Comparison of ENCODE assay signal across 9 cellular contexts in genomic region chr12:113097716-113098427, GRCh38. TPM values are rescaled to one million over a fixed set of nuclear protein-coding genes. Genes with fewer than 3 reads are reported as not detected.
DNase-seq lines count a peak whose midpoint lies in the region; ATAC-seq and TF ChIP-seq lines count a peak whose summit lies in the region.
"Had no signal": no experiment of that assay in that cellular context is flagged by ENCODE, and none has a peak within 500 bp of the region (broad histone marks: within the 10 kb centered on the region; RNA-seq: fewer than 3 reads in every experiment).

No MANE protein-coding gene starts in this region.

- no peak for TF ChIP-seq POLR2A in adrenal gland (IDR thresholded peaks at IDR 0.05)
- no peak for TF ChIP-seq POLR2A in tibial nerve (IDR thresholded peaks at IDR 0.05)
- no peak for TF ChIP-seq POLR2A in suprapubic skin (IDR thresholded peaks at IDR 0.05)

- H3K27me3 ChIP-seq in adrenal gland (no peaks in the 10 kb centered on the region), tibial nerve (peaks cover 0 to 20% of the 10 kb centered on the region in 2 donors), suprapubic skin (peaks cover 11% of the 10 kb centered on the region)

- H3K4me1 ChIP-seq in adrenal gland (replicated peaks in 1 of 2) (peaks cover 0 to 3% of the 10 kb centered on the region in 2 donors), tibial nerve (peaks cover 0 to 23% (median 5%) of the 10 kb centered on the region in 4 donors), suprapubic skin (peaks cover 22% of the 10 kb centered on the region)

- H3K4me3 ChIP-seq in adrenal gland (no peak overlapping the region), tibial nerve (no peak overlapping the region), suprapubic skin (no peak overlapping the region)

- no peak overlapping the region for H3K27ac ChIP-seq in adrenal gland
- peak overlapping the region in 2 of 4 donors; percentile 16 to 46 for H3K27ac ChIP-seq in tibial nerve
- H3K27ac ChIP-seq in suprapubic skin: no peak overlapping the region

- H3K9me3 ChIP-seq in adrenal gland (replicated peaks in 1 of 3): no peaks in the 10 kb centered on the region
- no peaks in the 10 kb centered on the region for H3K9me3 ChIP-seq in tibial nerve
- H3K9me3 ChIP-seq in suprapubic skin: no peaks in the 10 kb centered on the region
- H3K9me3 ChIP-seq: Caco-2 had no signal

- POLR2A ChIA-PET in activated CD8-positive, alpha-beta T cell treated with anti-CD3 and anti-CD28 coated beads for 36 hours (lab: Charles Lee): interaction anchor here (1.8 to 2.1 kb wide), 2 partner anchors 8 to 49 kb away, joined by 7 read pairs; no protein-coding TSS in a partner anchor
- POLR2A ChIA-PET in activated CD8-positive, alpha-beta T cell treated with anti-CD3 and anti-CD28 coated beads, Interleukin-2, amount 10 ng/mL, durations not matched to agents 7 days and 5 days (lab: Charles Lee): no interaction called here

- H3K4me1 Mint-ChIP-seq in activated CD8-positive, alpha-beta T cell treated with anti-CD3 and anti-CD28 coated beads for 36 hours (ENCODE audit: low read depth): peaks cover 13% of the 10 kb centered on the region
- H3K4me1 Mint-ChIP-seq in activated CD8-positive, alpha-beta T cell treated with anti-CD3 and anti-CD28 coated beads, Interleukin-2, amount 10 ng/mL, durations not matched to agents 7 days and 5 days (ENCODE audit: low read depth): peaks cover 7% of the 10 kb centered on the region

- CTCF ChIA-PET in activated CD8-positive, alpha-beta T cell treated with anti-CD3 and anti-CD28 coated beads for 36 hours (lab: Charles Lee): interaction anchor here (0.7 to 5.5 kb wide), 29 partner anchors 8 to 331 kb away, joined by 3 to 91 read pairs (median 4); partner anchors contain the start of genes CFAP73, DTX1 and RASAL1
- CTCF ChIA-PET in activated CD8-positive, alpha-beta T cell treated with anti-CD3 and anti-CD28 coated beads, Interleukin-2, amount 10 ng/mL, durations not matched to agents 7 days and 5 days (lab: Charles Lee): interaction anchor here (0.6 to 6.2 kb wide), 18 partner anchors 9 to 197 kb away, joined by 3 to 53 read pairs (median 6); partner anchors contain the start of genes DTX1 and RASAL1

- DNase-seq in activated CD8-positive, alpha-beta T cell treated with anti-CD3 and anti-CD28 coated beads for 36 hours: no peak
- DNase-seq in activated CD8-positive, alpha-beta T cell treated with anti-CD3 and anti-CD28 coated beads, Interleukin-2, amount 10 ng/mL, durations not matched to agents 7 days and 5 days: no peak
- DNase-seq in adrenal gland (peak in 6 of 7 donors; percentile 38 to 77 (median 50)), iPS-NIHi11 (ENCODE audit: low spot score) (peak; percentile 90), tibial nerve (ENCODE audit: low spot score in 2 of 2) (peak; percentile 37 to 44), suprapubic skin (ENCODE audit: low spot score in 2 of 2) (no peak)
- no peak for DNase-seq in stimulated activated naive CD4-positive, alpha-beta T cell treated with Interleukin-2 at 50 U/mL for 16 hours (lab: John Stamatoyannopoulos, UW)

- intact Hi-C loops in activated CD8-positive, alpha-beta T cell treated with anti-CD3 and anti-CD28 coated beads for 36 hours (cut with micrococcal nuclease): loop anchor here (2.0 kb wide), 1 partner anchor 49 kb away; no protein-coding TSS in a partner anchor
- intact Hi-C loops in adrenal gland (cut with DNase I): loop anchor here in 1 of 2 donors (5.0 kb wide), 1 partner anchor 51 kb away; no protein-coding TSS in a partner anchor

- peak; percentile 12 for ATAC-seq in activated CD8-positive, alpha-beta T cell treated with anti-CD3 and anti-CD28 coated beads for 36 hours
- no peak for ATAC-seq in activated CD8-positive, alpha-beta T cell treated with anti-CD3 and anti-CD28 coated beads, Interleukin-2, amount 10 ng/mL, durations not matched to agents 7 days and 5 days
- ATAC-seq in HG03521 (IDR thresholded peaks at IDR 0.05; ENCODE audit: unreplicated experiment): no peak

- TF ChIP-seq CTCF in activated CD8-positive, alpha-beta T cell treated with anti-CD3 and anti-CD28 coated beads for 36 hours (IDR thresholded peaks at IDR 0.05): no peak
- TF ChIP-seq CTCF in adrenal gland (IDR thresholded peaks at IDR 0.05) (no peak), tibial nerve (IDR thresholded peaks at IDR 0.05) (no peak), suprapubic skin (IDR thresholded peaks at IDR 0.05) (no peak)

- TF ChIP-seq EP300 in tibial nerve (IDR thresholded peaks at IDR 0.05) (no peak), suprapubic skin (IDR thresholded peaks at IDR 0.05) (no peak)

- WGBS in adrenal gland, 4 donors: 43 to 51% (median 47%) methylated on average over 14 of the region's 14 CpGs
- 29 to 33% methylated on average over 13 to 14 of the region's 14 CpGs for WGBS in tibial nerve, 2 donors
- 33% methylated on average over 13 of the region's 14 CpGs for WGBS in suprapubic skin

- no peaks in the 10 kb centered on the region for H3K9me3 Mint-ChIP-seq in activated CD8-positive, alpha-beta T cell treated with anti-CD3 and anti-CD28 coated beads for 36 hours
- H3K9me3 Mint-ChIP-seq in activated CD8-positive, alpha-beta T cell treated with anti-CD3 and anti-CD28 coated beads, Interleukin-2, amount 10 ng/mL, durations not matched to agents 7 days and 5 days (ENCODE audit: insufficient read depth): no peaks in the 10 kb centered on the region

- H3K27me3 Mint-ChIP-seq in activated CD8-positive, alpha-beta T cell treated with anti-CD3 and anti-CD28 coated beads for 36 hours: no peaks in the 10 kb centered on the region
- H3K27me3 Mint-ChIP-seq in activated CD8-positive, alpha-beta T cell treated with anti-CD3 and anti-CD28 coated beads, Interleukin-2, amount 10 ng/mL, durations not matched to agents 7 days and 5 days (ENCODE audit: low read depth): peaks cover 4% of the 10 kb centered on the region

- H3K27ac Mint-ChIP-seq in activated CD8-positive, alpha-beta T cell treated with anti-CD3 and anti-CD28 coated beads for 36 hours: no peak overlapping the region
- no peak overlapping the region for H3K27ac Mint-ChIP-seq in activated CD8-positive, alpha-beta T cell treated with anti-CD3 and anti-CD28 coated beads, Interleukin-2, amount 10 ng/mL, durations not matched to agents 7 days and 5 days

- no peaks in the 10 kb centered on the region for H3K36me3 ChIP-seq in adrenal gland (replicated peaks in 1 of 2)
- no peaks in the 10 kb centered on the region for H3K36me3 ChIP-seq in tibial nerve
- no peaks in the 10 kb centered on the region for H3K36me3 ChIP-seq in suprapubic skin

- H3K36me3 Mint-ChIP-seq in activated CD8-positive, alpha-beta T cell treated with anti-CD3 and anti-CD28 coated beads for 36 hours (ENCODE audit: low read depth): no peaks in the 10 kb centered on the region
- H3K36me3 Mint-ChIP-seq in activated CD8-positive, alpha-beta T cell treated with anti-CD3 and anti-CD28 coated beads, Interleukin-2, amount 10 ng/mL, durations not matched to agents 7 days and 5 days (ENCODE audit: low read depth): no peaks in the 10 kb centered on the region

- no peak overlapping the region for H3K4me3 Mint-ChIP-seq in activated CD8-positive, alpha-beta T cell treated with anti-CD3 and anti-CD28 coated beads for 36 hours
- no peak overlapping the region for H3K4me3 Mint-ChIP-seq in activated CD8-positive, alpha-beta T cell treated with anti-CD3 and anti-CD28 coated beads, Interleukin-2, amount 10 ng/mL, durations not matched to agents 7 days and 5 days

RNA-seq across cellular contexts. Expression of gene RASAL1, which starts 37.7 kb away (rescaled TPM):
- total RNA-seq in activated CD8-positive, alpha-beta T cell treated with anti-CD3 and anti-CD28 coated beads for 36 hours: 10 to 100 TPM in 1 of 2 experiments, 1 to 10 TPM in 1; 9.8 to 12.4 TPM
- under 1 TPM; 0.26 to 0.47 TPM for total RNA-seq in activated CD8-positive, alpha-beta T cell treated with anti-CD3 and anti-CD28 coated beads, Interleukin-2, amount 10 ng/mL, durations not matched to agents 7 days and 5 days
- total RNA-seq in adrenal gland (10 to 100 TPM; 22.6 to 90.4 (median 43.3) TPM), tibial nerve (1 to 10 TPM in 3 of 4 donors, under 1 TPM in 1; 0.87 to 5.2 (median 3.3) TPM), suprapubic skin (10 to 100 TPM; 19.8 to 39.0 (median 32.5) TPM)
- 10 to 100 TPM; 38.9 to 54.2 (median 40.7) TPM for polyA plus RNA-seq in adrenal gland
- total RNA-seq: Caco-2 had no signal

RNA-seq across cellular contexts. Expression of gene DTX1, which starts 41.3 kb away (rescaled TPM):
- total RNA-seq in activated CD8-positive, alpha-beta T cell treated with anti-CD3 and anti-CD28 coated beads for 36 hours: 1 to 10 TPM; 2.9 to 3.4 TPM
- not detected for total RNA-seq in activated CD8-positive, alpha-beta T cell treated with anti-CD3 and anti-CD28 coated beads, Interleukin-2, amount 10 ng/mL, durations not matched to agents 7 days and 5 days
- 10 to 100 TPM in 3 of 8 donors, 1 to 10 TPM in 5; 4.3 to 20.0 (median 7.7) TPM for total RNA-seq in adrenal gland
- polyA plus RNA-seq in adrenal gland: 1 to 10 TPM; 2.8 to 8.4 (median 4.7) TPM
- total RNA-seq in tibial nerve: 10 to 100 TPM; 17.3 to 38.1 (median 25.4) TPM
- total RNA-seq in suprapubic skin: 1 to 10 TPM; 1.1 to 3.4 (median 1.7) TPM
- total RNA-seq: Caco-2 had no signal

RNA-seq across cellular contexts. Expression of gene CFAP73, which starts 51.7 kb away (rescaled TPM):
- total RNA-seq in activated CD8-positive, alpha-beta T cell treated with anti-CD3 and anti-CD28 coated beads for 36 hours: 1 to 10 TPM; 1.7 to 1.9 TPM
- total RNA-seq in activated CD8-positive, alpha-beta T cell treated with anti-CD3 and anti-CD28 coated beads, Interleukin-2, amount 10 ng/mL, durations not matched to agents 7 days and 5 days: under 1 TPM; 0.23 to 0.34 TPM
- under 1 TPM in 2 of 8 donors, not detected in 6; 0.14 to 0.28 TPM for total RNA-seq in adrenal gland
- polyA plus RNA-seq in adrenal gland: under 1 TPM in 2 of 3 donors, not detected in 1; 0.24 to 0.57 TPM
- total RNA-seq in tibial nerve: not detected
- total RNA-seq in suprapubic skin: 1 to 10 TPM; 1.0 to 2.6 (median 2.0) TPM

Comparison
In these comparisons a context has a peak if more than half of its experiments do, and no peak if none do; other contexts are left out.
1. DNase-seq: peak in adrenal gland (6 of 7), iPS-NIHi11 (single experiment) and tibial nerve (2 of 2); none in activated CD8-positive, alpha-beta T cell treated with anti-CD3 and anti-CD28 coated beads for 36 hours (single experiment), activated CD8-positive, alpha-beta T cell treated with anti-CD3 and anti-CD28 coated beads, Interleukin-2, amount 10 ng/mL, durations not matched to agents 7 days and 5 days (single experiment), stimulated activated naive CD4-positive, alpha-beta T cell treated with Interleukin-2 at 50 U/mL for 16 hours (single experiment) and suprapubic skin (0 of 2).